In genomic region chr1:9263276-9263855, GRCh38 we compare ENCODE assay signal across 1 cellular context.
TF ChIP-seq lines count a peak whose summit lies in the region.

No MANE protein-coding gene starts in this region.

TF ChIP-seq in IMR-90, 13 proteins besides CTCF, POLR2A, EP300 and RAD21:
- TF ChIP-seq FOS (IDR thresholded peaks at IDR 0.05; ENCODE audit: low read depth, low read length) (no peak), SMC3 (IDR thresholded peaks at IDR 0.05; ENCODE audit: low read depth, low read length) (no peak), RCOR1 (IDR thresholded peaks at IDR 0.05; ENCODE audit: insufficient replicate concordance, low read length) (no peak)
TF ChIP-seq in IMR-90: peak in this region for 0.
